ENCODE assay signal across 8 cellular contexts in genomic region chr2:90027231-90027643, GRCh38.
DNase-seq lines count a peak whose midpoint lies in the region; ATAC-seq, FAIRE-seq and TF ChIP-seq lines count a peak whose summit lies in the region.
"Not testable (repeated sequence)": the region's sequence is repeated elsewhere in the genome, so short reads cannot be mapped to it uniquely, and the experiment has no call there.

No MANE protein-coding gene starts in this region.

- not testable (repeated sequence) for H2AFZ ChIP-seq in OCI-LY3 (ENCODE audit: low read depth, low read length)

- not testable (repeated sequence) for H3K4me1 ChIP-seq in OCI-LY3 (ENCODE audit: low read length); aorta (ENCODE audit: control insufficient read depth in 1 of 2, insufficient read depth in 2 of 2, low read length in 2 of 2)

- TF ChIP-seq POLR2A in GM12891 (IDR thresholded peaks at IDR 0.05; ENCODE audit: low read depth, low read length): not testable (repeated sequence)

- H3K27me3 ChIP-seq in OCI-LY3 (ENCODE audit: low read depth, low read length); bronchial epithelial cell (ENCODE audit: control insufficient read depth, insufficient read depth, low read length); aorta (ENCODE audit: control insufficient read depth in 1 of 2, insufficient read depth in 2 of 2, low read length in 1 of 2): not testable (repeated sequence)

- TF ChIP-seq CTCF in OCI-LY3 (IDR thresholded peaks at IDR 0.05; ENCODE audit: low read depth, low read length): peak; percentile 20; the same call in 1 of the 2 replicates
- peak; percentile 4 for TF ChIP-seq CTCF in bronchial epithelial cell (IDR thresholded peaks at IDR 0.05; ENCODE audit: insufficient read depth, low read length, severe bottlenecking)

- not testable (repeated sequence) for H3K4me3 ChIP-seq in OCI-LY3 (ENCODE audit: low read length); bronchial epithelial cell (ENCODE audit: low read depth, low read length); aorta (ENCODE audit: low read length in 2 of 2)

- not testable (repeated sequence) for H3K36me3 ChIP-seq in OCI-LY3 (replicated peaks; ENCODE audit: low read depth, low read length); bronchial epithelial cell (ENCODE audit: control insufficient read depth, insufficient read depth, low read length); aorta (ENCODE audit: control insufficient read depth in 1 of 2, insufficient read depth in 2 of 2, low read length in 1 of 2)

- H3K9me3 ChIP-seq in OCI-LY3 (ENCODE audit: insufficient read depth, low read length); aorta (ENCODE audit: control insufficient read depth, low read length): not testable (repeated sequence)

- intact Hi-C loops in Right ventricle myocardium superior (cut with DNase I); aorta (cut with DNase I): not testable (repeated sequence)

- not testable (repeated sequence) for H3K9ac ChIP-seq in OCI-LY3 (ENCODE audit: low read length)

- H3K79me2 ChIP-seq in OCI-LY3 (ENCODE audit: low read length): not testable (repeated sequence)

- FAIRE-seq in GM12891 (lab: Jason Lieb, UNC): peak; percentile 100
- FAIRE-seq in bronchial epithelial cell (lab: Jason Lieb, UNC): peak; percentile 96

- ATAC-seq in GM21526 (IDR thresholded peaks at IDR 0.05; ENCODE audit: low FRiP score, unreplicated experiment) (peak; percentile 59), HG03103 (IDR thresholded peaks at IDR 0.05; ENCODE audit: low read depth, unreplicated experiment) (peak; percentile 66), Right ventricle myocardium superior (ENCODE audit: poor library complexity) (peak; percentile 71), aorta (ENCODE audit: low FRiP score) (peak; percentile 61)

- H3K4me2 ChIP-seq in OCI-LY3 (ENCODE audit: low read length): not testable (repeated sequence)

- not testable (repeated sequence) for H4K20me1 ChIP-seq in OCI-LY3 (ENCODE audit: insufficient read depth, low read length)

- not testable (repeated sequence) for H3K27ac ChIP-seq in OCI-LY3 (ENCODE audit: low read length); aorta (ENCODE audit: low read depth in 1 of 2, low read length in 2 of 2)

- 22 to 32% methylated on average over 3 of the region's 3 CpGs for WGBS in aorta, 2 donors

- not testable (repeated sequence) for DNase-seq in GM12891 (ENCODE audit: insufficient read length, low spot score); bronchial epithelial cell (ENCODE audit: low read depth); Right ventricle myocardium superior; aorta
- DNase-seq in myocyte (ENCODE audit: low read depth): peak; percentile 0
